In the genomic region with DNA sequence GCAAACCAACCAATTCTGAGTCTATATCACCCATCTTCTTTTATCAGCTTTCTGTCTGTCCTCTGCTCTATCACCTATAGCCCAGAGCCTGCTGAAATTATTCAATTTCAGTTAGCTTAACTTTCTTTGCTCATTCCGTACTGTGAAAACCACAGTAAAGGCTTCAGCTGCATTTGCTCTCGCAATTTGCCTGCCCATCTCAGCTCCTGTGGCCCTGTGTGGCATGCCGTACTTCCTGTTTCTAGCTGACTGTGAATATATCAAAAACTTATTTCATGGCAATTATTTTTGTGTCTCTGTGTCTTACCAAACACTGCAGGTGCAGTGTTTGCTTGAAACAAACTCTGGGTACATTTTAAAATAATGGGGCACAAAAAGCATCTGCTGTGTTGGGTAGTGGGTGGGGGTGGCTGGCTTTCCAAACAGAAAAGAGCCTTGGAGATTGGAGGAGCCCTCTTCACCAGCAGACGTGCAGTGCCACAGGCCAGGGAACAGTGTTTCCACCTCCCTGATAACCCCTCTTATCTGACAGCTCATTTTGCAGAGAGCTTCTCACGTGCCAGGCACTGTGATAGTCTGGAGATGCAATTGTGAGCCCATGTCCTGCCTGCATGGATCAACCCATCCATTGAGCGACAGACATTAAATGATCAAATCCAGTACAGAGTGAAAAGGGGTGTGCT, we compare ENCODE assay signal across 14 cellular contexts. TPM values are rescaled to one million over a fixed set of nuclear protein-coding genes. Genes with fewer than 3 reads are reported as not detected.
A peak's percentile ranks its signal among the peaks of the same experiment; 100 is the strongest.
DNase-seq lines count a peak whose midpoint lies in the region; ATAC-seq and TF ChIP-seq lines count a peak whose summit lies in the region.
"Had no signal": no experiment of that assay in that cellular context is flagged by ENCODE, and none has a peak within 500 bp of the region (broad histone marks: within the 10 kb centered on the region; RNA-seq: fewer than 3 reads in every experiment).

No MANE protein-coding gene starts in this region.

- H3K9ac ChIP-seq in mammary epithelial cell (ENCODE audit: insufficient read depth, low read length), result no peak overlapping the region

- H3K36me3 ChIP-seq in mammary epithelial cell (ENCODE audit: insufficient read depth, low read length), result no peaks in the 10 kb centered on the region
- H3K36me3 ChIP-seq: left ventricle myocardium inferior, Peyer's patch had no signal

- TF ChIP-seq CTCF in mammary epithelial cell (conservative IDR thresholded peaks at IDR 0.05 in 1 of 2, IDR thresholded peaks at IDR 0.05 in 1 of 2; ENCODE audit: extremely low read depth in 1 of 2, insufficient read depth in 1 of 2, low read depth in 1 of 2, low read length in 2 of 2), result no peak

- H2AFZ ChIP-seq in mammary epithelial cell (ENCODE audit: low read depth, low read length), result no peak overlapping the region

- in situ Hi-C loops in mammary epithelial cell (cut with MboI; ENCODE audit: low sequenced_read_pairs in 2 of 2), result no loop called here

- CTCF ChIA-PET in mammary epithelial cell (lab: Charles Lee; ENCODE audit: low non-redundant PET), result no interaction called here

- no peak overlapping the region for H3K27ac ChIP-seq in mammary epithelial cell (ENCODE audit: insufficient read depth, low read depth, low read length)
- H3K27ac ChIP-seq: left ventricle myocardium inferior had no signal

- ATAC-seq in HG02798 (IDR thresholded peaks at IDR 0.05; ENCODE audit: poor library complexity, unreplicated experiment), result peak; percentile 48

- H3K4me2 ChIP-seq in mammary epithelial cell (ENCODE audit: insufficient read depth, low read depth, low read length), result no peak overlapping the region

- DNase-seq in SIG-M5 treated with dmso at 0.1 percent for 504 hours (lab: John Stamatoyannopoulos, UW; ENCODE audit: unreplicated experiment) (peak; percentile 73), GOT3 (lab: John Stamatoyannopoulos, UW) (no peak), mammary epithelial cell (no peak), cerebellar cortex (ENCODE audit: low spot score) (no peak), HCEC 1CT (no peak)
- peak; percentile 25 for DNase-seq in activated naive CD4-positive, alpha-beta T cell treated with Interleukin-2 at 50 U/mL for 16 hours
- peak; percentile 55 for DNase-seq in stimulated activated CD4-positive, alpha-beta T cell treated with anti-CD3 and anti-CD28 coated beads, Interleukin-15, amount 100 ng/mL, for 24 hours
- DNase-seq: left ventricle myocardium inferior, NCI-H1694 had no signal

- H3K27me3 ChIP-seq in mammary epithelial cell (ENCODE audit: insufficient read depth, low read length), result no peaks in the 10 kb centered on the region
- H3K27me3 ChIP-seq: Peyer's patch had no signal

- no peaks in the 10 kb centered on the region for H3K79me2 ChIP-seq in mammary epithelial cell (ENCODE audit: insufficient read depth, low read length)

- dilution Hi-C loops in mammary epithelial cell (cut with HindIII; ENCODE audit: low sequenced_read_pairs), result loop anchor here (5.0 kb wide), 1 partner anchor 73 kb away; no protein-coding TSS in a partner anchor

- intact Hi-C loops in mammary epithelial cell (cut with micrococcal nuclease), result no loop called here

- 56% methylated on average over 5 of the region's 6 CpGs for WGBS in mammary epithelial cell (ENCODE audit: low coverage, missing lambda C conversion rate)

- no TSS peak for BruUV-seq in mammary epithelial cell (replicated peaks; lab: Mats Ljungman, UMichigan)

- no peaks in the 10 kb centered on the region for H3K9me3 ChIP-seq in mammary epithelial cell (replicated peaks; ENCODE audit: insufficient read depth, low read length)
- H3K9me3 ChIP-seq: left ventricle myocardium inferior, Peyer's patch had no signal

- no peak overlapping the region for H3K4me3 ChIP-seq in mammary epithelial cell (replicated peaks in 1 of 3; ENCODE audit: insufficient read depth in 1 of 3, low read depth in 2 of 3, low read length in 3 of 3)
- H3K4me3 ChIP-seq: left ventricle myocardium inferior, Peyer's patch had no signal

- no peaks in the 10 kb centered on the region for H3K4me1 ChIP-seq in mammary epithelial cell (ENCODE audit: insufficient read depth, low read length)
- H3K4me1 ChIP-seq: left ventricle myocardium inferior, Peyer's patch had no signal

- H4K20me1 ChIP-seq in mammary epithelial cell (ENCODE audit: insufficient read depth, low read length), result no peaks in the 10 kb centered on the region

RNA-seq across cellular contexts. Expression of a gene that starts 45.2 kb away (rescaled TPM):
- total RNA-seq in mammary epithelial cell, result 1 to 10 TPM; 1.1 to 2.5 TPM
- 0.20 TPM for polyA plus RNA-seq in mammary epithelial cell
- polyA minus RNA-seq in mammary epithelial cell, result not detected
- total RNA-seq: activated CD8-positive, alpha-beta memory T cell treated with anti-CD3 and anti-CD28 coated beads for 36 hours; glomerular endothelial cell; osteocyte had no signal

Comparison
In these comparisons a context has a peak if more than half of its experiments do, and no peak if none do; other contexts are left out.
1. DNase-seq: peak in SIG-M5 treated with dmso at 0.1 percent for 504 hours (single experiment), activated naive CD4-positive, alpha-beta T cell treated with Interleukin-2 at 50 U/mL for 16 hours (single experiment) and stimulated activated CD4-positive, alpha-beta T cell treated with anti-CD3 and anti-CD28 coated beads, Interleukin-15, amount 100 ng/mL, for 24 hours (single experiment); none in GOT3 (single experiment), mammary epithelial cell (single experiment), cerebellar cortex (single experiment) and HCEC 1CT (single experiment).